18 cellular contexts compared by ENCODE assay signal in the genomic region with DNA sequence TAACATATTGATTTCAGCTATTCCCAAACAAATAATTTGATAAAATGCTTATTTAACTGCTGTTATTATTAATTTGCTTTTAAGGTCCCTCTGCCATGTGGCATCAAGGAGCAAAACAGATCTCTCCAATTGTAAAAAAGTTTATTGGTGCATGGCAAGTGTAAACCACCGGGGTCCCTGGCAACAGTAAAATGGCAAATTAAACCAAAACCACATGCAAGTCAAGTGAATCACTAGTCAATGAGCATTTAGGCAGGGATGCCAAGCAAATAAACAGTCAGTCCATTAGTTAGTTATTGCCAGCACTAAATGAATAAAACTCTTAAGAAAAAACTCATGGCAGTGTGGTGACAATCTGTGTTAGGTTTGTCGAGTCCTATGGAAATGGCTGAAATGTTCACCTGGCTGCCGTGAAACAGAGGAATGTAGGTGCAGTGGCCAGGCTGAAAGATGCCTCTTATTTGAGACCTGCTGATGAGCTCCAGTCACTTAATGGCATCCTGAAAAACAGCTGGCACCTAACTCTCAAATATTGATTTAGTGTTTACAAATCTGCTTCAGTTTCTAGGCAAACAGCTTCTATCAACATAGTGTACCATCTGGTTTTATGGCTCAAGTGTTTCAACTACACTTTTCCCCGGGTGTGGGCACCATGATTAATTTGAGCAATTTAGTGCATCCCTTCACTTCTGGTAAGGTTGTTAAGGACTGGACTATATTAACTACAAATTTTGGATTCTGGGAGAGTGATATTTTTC.
DNase-seq lines count a peak whose midpoint lies in the region; ATAC-seq and TF ChIP-seq lines count a peak whose summit lies in the region.
"Had no signal": no experiment of that assay in that cellular context is flagged by ENCODE, and none has a peak within 500 bp of the region (broad histone marks: within the 10 kb centered on the region; RNA-seq: fewer than 3 reads in every experiment).

No MANE protein-coding gene starts in this region.

- TF ChIP-seq CTCF in VCaP (conservative IDR thresholded peaks at IDR 0.05): no peak

- ATAC-seq in natural killer cell treated with Interleukin-12 subunit alpha and Interleukin-12 subunit beta and Interleukin-15 and Interleukin-18, amount 100 ng/mL, for 72 hours: no peak
- ATAC-seq: CD8-positive, alpha-beta T cell; sciatic nerve had no signal

- peak; percentile 97 for DNase-seq in DMS153 (lab: John Stamatoyannopoulos, UW)
- DNase-seq in NCI-H1417 (lab: John Stamatoyannopoulos, UW): peak; percentile 60 to 95 (median 91)
- DNase-seq in NCI-H2171 treated with DMSO at 0.1 percent for 48 hours (lab: John Stamatoyannopoulos, UW): peak; percentile 92
- no peak for DNase-seq in effector CD8-positive, alpha-beta T cell (lab: John Stamatoyannopoulos, UW)
- no peak for DNase-seq in stimulated activated CD4-positive, alpha-beta T cell treated with anti-CD3 and anti-CD28 coated beads, Interleukin-12 subunit alpha, Interleukin-12 subunit beta, amount 100 ng/mL, for 4 hours
- no peak for DNase-seq in immature natural killer cell
- no peak for DNase-seq in natural killer cell treated with Interleukin-12 subunit alpha and Interleukin-12 subunit beta and Interleukin-15 and Interleukin-18, amount 100 ng/mL, for 72 hours (ENCODE audit: low spot score)
- DNase-seq: activated CD4-positive, alpha-beta memory T cell treated with anti-CD3 and anti-CD28 coated beads for 36 hours; CD8-positive, alpha-beta T cell; GM23248; midbrain; NCI-H526; stimulated activated CD4-positive, alpha-beta T cell treated with anti-CD3 and anti-CD28 coated beads, Interleukin-2, amount 100 ng/mL, for 24 hours had no signal

- H3K27ac Mint-ChIP-seq in immature natural killer cell: no peak overlapping the region
- H3K27ac Mint-ChIP-seq in natural killer cell treated with Interleukin-12 subunit alpha and Interleukin-12 subunit beta and Interleukin-15 and Interleukin-18, amount 100 ng/mL, for 72 hours: no peak overlapping the region
- H3K27ac Mint-ChIP-seq: activated CD4-positive, alpha-beta memory T cell treated with anti-CD3 and anti-CD28 coated beads for 36 hours; CD8-positive, alpha-beta T cell had no signal

- no peaks in the 10 kb centered on the region for H3K27me3 Mint-ChIP-seq in immature natural killer cell (ENCODE audit: low read depth in 3 of 3)
- H3K27me3 Mint-ChIP-seq in natural killer cell treated with Interleukin-12 subunit alpha and Interleukin-12 subunit beta and Interleukin-15 and Interleukin-18, amount 100 ng/mL, for 72 hours: no peaks in the 10 kb centered on the region
- H3K27me3 Mint-ChIP-seq: activated CD4-positive, alpha-beta memory T cell treated with anti-CD3 and anti-CD28 coated beads for 36 hours had no signal

- peak overlapping the region; percentile 76 for H3K27ac ChIP-seq in VCaP
- H3K27ac ChIP-seq: cardiac muscle cell, GM23248, neutrophil, vagina had no signal

- no peaks in the 10 kb centered on the region for H3K4me1 Mint-ChIP-seq in immature natural killer cell
- H3K4me1 Mint-ChIP-seq in natural killer cell treated with Interleukin-12 subunit alpha and Interleukin-12 subunit beta and Interleukin-15 and Interleukin-18, amount 100 ng/mL, for 72 hours (ENCODE audit: low read depth in 2 of 2): no peaks in the 10 kb centered on the region

- H3K9me3 Mint-ChIP-seq in immature natural killer cell: peaks cover 0 to 5% (median 0%) of the 10 kb centered on the region in 6 donors
- H3K9me3 Mint-ChIP-seq in natural killer cell treated with Interleukin-12 subunit alpha and Interleukin-12 subunit beta and Interleukin-15 and Interleukin-18, amount 100 ng/mL, for 72 hours: no peaks in the 10 kb centered on the region
- H3K9me3 Mint-ChIP-seq: activated CD4-positive, alpha-beta memory T cell treated with anti-CD3 and anti-CD28 coated beads for 36 hours; CD8-positive, alpha-beta T cell had no signal

- no peaks in the 10 kb centered on the region for H3K36me3 Mint-ChIP-seq in immature natural killer cell
- H3K36me3 Mint-ChIP-seq in natural killer cell treated with Interleukin-12 subunit alpha and Interleukin-12 subunit beta and Interleukin-15 and Interleukin-18, amount 100 ng/mL, for 72 hours: no peaks in the 10 kb centered on the region
- H3K36me3 Mint-ChIP-seq: activated CD4-positive, alpha-beta memory T cell treated with anti-CD3 and anti-CD28 coated beads for 36 hours; CD8-positive, alpha-beta T cell had no signal

- no peak overlapping the region for H3K4me3 Mint-ChIP-seq in immature natural killer cell
- no peak overlapping the region for H3K4me3 Mint-ChIP-seq in natural killer cell treated with Interleukin-12 subunit alpha and Interleukin-12 subunit beta and Interleukin-15 and Interleukin-18, amount 100 ng/mL, for 72 hours
- H3K4me3 Mint-ChIP-seq: activated CD4-positive, alpha-beta memory T cell treated with anti-CD3 and anti-CD28 coated beads for 36 hours; CD8-positive, alpha-beta T cell had no signal

Comparison
In these comparisons a context has a peak if more than half of its experiments do, and no peak if none do; other contexts are left out.
1. DNase-seq: peak in DMS153 (single experiment), NCI-H1417 (3 of 3) and NCI-H2171 treated with DMSO at 0.1 percent for 48 hours (single experiment); none in effector CD8-positive, alpha-beta T cell (single experiment), stimulated activated CD4-positive, alpha-beta T cell treated with anti-CD3 and anti-CD28 coated beads, Interleukin-12 subunit alpha, Interleukin-12 subunit beta, amount 100 ng/mL, for 4 hours (single experiment), immature natural killer cell (0 of 3) and natural killer cell treated with Interleukin-12 subunit alpha and Interleukin-12 subunit beta and Interleukin-15 and Interleukin-18, amount 100 ng/mL, for 72 hours (single experiment).